In genomic region chr11:377883-378500, GRCh38 we compare ENCODE assay signal across 1 cellular context.
TF ChIP-seq lines count a peak whose summit lies in the region.

No MANE protein-coding gene starts in this region.

TF ChIP-seq in K562, 482 proteins besides CTCF, POLR2A, EP300 and RAD21:
- TF ChIP-seq MTA1 (IDR thresholded peaks at IDR 0.05; ENCODE audit: borderline replicate concordance): no peak
- no peak for TF ChIP-seq JUNB (CRISPR knock-in tag; conservative IDR thresholded peaks at IDR 0.05)
- TF ChIP-seq FOXJ2 (tag; IDR thresholded peaks at IDR 0.05): no peak
- no peak for TF ChIP-seq DDX20 (tag; IDR thresholded peaks at IDR 0.05; ENCODE audit: low read depth)
- TF ChIP-seq RBM34 (IDR thresholded peaks at IDR 0.05; ENCODE audit: borderline replicate concordance, insufficient read depth, low read length): no peak
- TF ChIP-seq HSF4 (CRISPR knock-in tag; IDR thresholded peaks at IDR 0.05; ENCODE audit: borderline replicate concordance): no peak
- no peak for TF ChIP-seq CBX8 (IDR thresholded peaks at IDR 0.05; ENCODE audit: borderline replicate concordance, extremely low read depth, low read depth, low read length, poor library complexity, severe bottlenecking)
- TF ChIP-seq ZNF175 (CRISPR knock-in tag; IDR thresholded peaks at IDR 0.05; ENCODE audit: low read depth): no peak
- no peak for TF ChIP-seq CEBPG (CRISPR knock-in tag; IDR thresholded peaks at IDR 0.05)
- no peak for TF ChIP-seq CEBPG (tag; conservative IDR thresholded peaks at IDR 0.05 in 1 of 2, IDR thresholded peaks at IDR 0.05 in 1 of 2)
- TF ChIP-seq MCM5 (IDR thresholded peaks at IDR 0.05; ENCODE audit: low read depth): no peak
- TF ChIP-seq ADNP (tag; IDR thresholded peaks at IDR 0.05): no peak
- no peak for TF ChIP-seq ZFP1 (CRISPR knock-in tag; IDR thresholded peaks at IDR 0.05)
- no peak for TF ChIP-seq ZNF696 (CRISPR knock-in tag; conservative IDR thresholded peaks at IDR 0.05)
